12 cellular contexts compared by ENCODE assay signal in the genomic region with DNA sequence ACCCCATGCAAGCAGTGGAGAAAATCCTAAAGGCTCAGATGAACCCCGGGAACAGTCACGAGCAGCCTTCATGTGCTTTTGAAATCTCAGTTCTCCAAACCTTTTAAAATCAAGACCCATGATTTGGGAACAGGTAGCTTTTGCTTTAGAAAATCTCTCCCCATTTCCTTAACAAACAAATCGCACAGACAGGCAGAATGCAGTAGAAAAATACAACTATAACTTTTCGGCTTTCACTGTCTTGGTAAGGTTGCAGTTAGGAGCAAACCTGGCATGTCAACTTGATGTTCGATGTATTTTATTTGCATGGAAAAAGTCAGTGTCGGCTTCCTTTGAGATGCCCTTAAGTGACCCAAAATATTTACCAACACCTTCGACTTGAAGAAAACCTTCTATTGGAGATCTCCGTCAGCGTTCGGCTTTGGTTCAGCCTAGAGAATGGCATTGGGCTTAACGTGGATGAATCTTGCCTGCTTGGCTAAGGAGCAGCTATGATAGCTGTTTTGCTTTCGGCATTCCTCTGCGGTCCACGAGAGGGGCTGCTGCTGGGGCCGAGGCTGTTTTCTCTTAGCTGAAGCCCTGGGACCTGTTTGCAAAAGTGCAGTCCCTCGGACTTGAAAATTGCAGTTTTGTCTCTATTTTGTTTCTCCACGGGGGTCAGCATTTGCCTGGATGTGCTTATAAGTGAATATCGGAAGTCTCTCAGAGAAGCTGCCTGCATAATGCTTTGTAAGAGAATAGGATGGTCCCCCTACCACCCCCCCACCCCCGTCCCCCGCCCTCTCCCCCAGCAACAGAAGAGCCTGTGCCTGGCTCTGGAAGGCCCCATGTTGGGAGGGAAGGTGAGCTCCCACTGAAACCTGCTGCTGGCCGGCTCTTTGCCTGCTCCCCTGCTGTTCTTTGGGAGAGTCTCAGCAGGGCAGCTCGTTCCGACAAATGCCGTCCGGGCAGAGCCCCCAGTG. TPM values are rescaled to one million over a fixed set of nuclear protein-coding genes. Genes with fewer than 3 reads are reported as not detected.
DNase-seq lines count a peak whose midpoint lies in the region; ATAC-seq, FAIRE-seq and TF ChIP-seq lines count a peak whose summit lies in the region.
"Had no signal": no experiment of that assay in that cellular context is flagged by ENCODE, and none has a peak within 500 bp of the region (broad histone marks: within the 10 kb centered on the region; RNA-seq: fewer than 3 reads in every experiment).

No MANE protein-coding gene starts in this region.

- DNase-seq in HepG2 (ENCODE audit: low spot score), result no peak
- no peak for DNase-seq in right lobe of liver
- peak; percentile 31 for DNase-seq in left kidney (ENCODE audit: low read depth, low spot score)
- no peak for DNase-seq in tibial nerve (ENCODE audit: low spot score in 2 of 2)
- DNase-seq in upper lobe of right lung, result no peak
- no peak for DNase-seq in GM10248 (ENCODE audit: extremely low spot score)
- DNase-seq: CD4-positive, alpha-beta T cell; NCI-H526 had no signal

- no peaks in the 10 kb centered on the region for H3K9me3 ChIP-seq in HepG2 (ENCODE audit: low read length)
- no peaks in the 10 kb centered on the region for H3K9me3 ChIP-seq in right lobe of liver
- H3K9me3 ChIP-seq in tibial nerve, result no peaks in the 10 kb centered on the region
- H3K9me3 ChIP-seq in upper lobe of right lung, result no peaks in the 10 kb centered on the region

- H3K27ac Mint-ChIP-seq in brain, result peak overlapping the region; percentile 40 to 90 (median 80)
- H3K27ac Mint-ChIP-seq: CD4-positive, alpha-beta T cell had no signal

- H3K4me1 Mint-ChIP-seq in brain, result peaks cover 55% of the 10 kb centered on the region

- H3K4me3 Mint-ChIP-seq in brain, result peak overlapping the region; percentile 84 to 91 (median 85)
- H3K4me3 Mint-ChIP-seq: CD4-positive, alpha-beta T cell had no signal

- BruUV-seq in HepG2 (replicated peaks; lab: Mats Ljungman, UMichigan), result no TSS peak

- CTCF ChIA-PET in HepG2 (lab: Yijun Ruan, JAX; ENCODE audit: low intra/inter-chr PET ratio, low total read pairs) (no interaction called here), GM10248 (lab: Yijun Ruan, JAX) (interaction anchor here (0.9 to 1.3 kb wide), 2 partner anchors 11 to 39 kb away, joined by 3 read pairs; no protein-coding TSS in a partner anchor)

- intact Hi-C loops in HepG2 (cut with micrococcal nuclease; ENCODE audit: unreplicated experiment) (loop anchor here (10.0 kb wide), 1 partner anchor 497 kb away; no protein-coding TSS in a partner anchor), right lobe of liver (cut with DNase I) (no loop called here), upper lobe of right lung (cut with DNase I) (loop anchor here (10.0 kb wide), 1 partner anchor 1687 kb away; no protein-coding TSS in a partner anchor)

- in situ Hi-C loops in HepG2 (cut with HindIII; ENCODE audit: extremely low pct_ligation_motif_present, low pct_unique_long_range_greater_than_20kb), result no loop called here

- POLR2A ChIA-PET in HepG2 (lab: Yijun Ruan, JAX) (no interaction called here), GM10248 (lab: Yijun Ruan, JAX) (no interaction called here)

- H3K36me3 ChIP-seq in HepG2 (replicated peaks in 1 of 2; ENCODE audit: control insufficient read depth in 1 of 2, insufficient read depth in 2 of 2, low read length in 2 of 2) (no peaks in the 10 kb centered on the region), right lobe of liver (no peaks in the 10 kb centered on the region), tibial nerve (no peaks in the 10 kb centered on the region), upper lobe of right lung (no peaks in the 10 kb centered on the region)

- H3K4me1 ChIP-seq in HepG2 (ENCODE audit: insufficient read depth, low read length), result no peaks in the 10 kb centered on the region
- H3K4me1 ChIP-seq in right lobe of liver, result peaks cover 0 to 12% (median 0%) of the 10 kb centered on the region in 4 donors
- peaks cover 0 to 45% (median 7%) of the 10 kb centered on the region in 4 donors for H3K4me1 ChIP-seq in tibial nerve
- H3K4me1 ChIP-seq in upper lobe of right lung, result peaks cover 16% of the 10 kb centered on the region

- FAIRE-seq in HepG2 (lab: Jason Lieb, UNC), result no peak
- FAIRE-seq: colon, GM12891 had no signal

- H3K4me2 ChIP-seq in HepG2 (ENCODE audit: low read depth, low read length), result no peak overlapping the region

- H3K27ac ChIP-seq in HepG2 (ENCODE audit: extremely low read length, insufficient read depth, low read length) (no peak overlapping the region), right lobe of liver (no peak overlapping the region), tibial nerve (peak overlapping the region in 1 of 4 donors; percentile 88), upper lobe of right lung (no peak overlapping the region)

- no peak overlapping the region for H3K4me3 ChIP-seq in HepG2 (replicated peaks in 1 of 3; ENCODE audit: insufficient read depth in 1 of 3, low read depth in 2 of 3, low read length in 3 of 3)
- H3K4me3 ChIP-seq in right lobe of liver, result no peak overlapping the region
- H3K4me3 ChIP-seq in tibial nerve, result peak overlapping the region; percentile 14 to 63 (median 42)
- no peak overlapping the region for H3K4me3 ChIP-seq in upper lobe of right lung

- ATAC-seq in HepG2, result no peak
- ATAC-seq in right lobe of liver, result no peak
- ATAC-seq in upper lobe of right lung, result no peak
- ATAC-seq in HG03439 (IDR thresholded peaks at IDR 0.05; ENCODE audit: unreplicated experiment), result no peak

- no peak for TF ChIP-seq RAD21 in HepG2 (CRISPR knock-in tag; IDR thresholded peaks at IDR 0.05)

- H3K27me3 Mint-ChIP-seq in brain, result peaks cover 70% of the 10 kb centered on the region

- no peaks in the 10 kb centered on the region for H4K20me1 ChIP-seq in HepG2 (ENCODE audit: insufficient read depth, low read length)

- H3K9me3 Mint-ChIP-seq in brain, result peaks cover 0 to 10% (median 0%) of the 10 kb centered on the region in 5 experiments
- H3K9me3 Mint-ChIP-seq: CD4-positive, alpha-beta T cell had no signal

- H3K9ac ChIP-seq in HepG2 (ENCODE audit: insufficient read depth, low read depth, low read length), result no peak overlapping the region

- no peaks in the 10 kb centered on the region for H3K36me3 Mint-ChIP-seq in brain

- no peaks in the 10 kb centered on the region for H3K79me2 ChIP-seq in HepG2 (ENCODE audit: insufficient read depth, low read length)

- TF ChIP-seq CTCF in HepG2 (CRISPR knock-in tag; IDR thresholded peaks at IDR 0.05), result no peak
- TF ChIP-seq CTCF in right lobe of liver (IDR thresholded peaks at IDR 0.05), result no peak
- TF ChIP-seq CTCF in brain (conservative IDR thresholded peaks at IDR 0.05), result peak in 1 of 2 experiments; percentile 0
- TF ChIP-seq CTCF in tibial nerve (IDR thresholded peaks at IDR 0.05), result no peak
- no peak for TF ChIP-seq CTCF in upper lobe of right lung (IDR thresholded peaks at IDR 0.05)
- no peak for TF ChIP-seq CTCF in GM10248 (IDR thresholded peaks at IDR 0.05; ENCODE audit: control extremely low read depth, extremely low read depth, low read depth, missing control alignments)

- TF ChIP-seq POLR2A in HepG2 (IDR thresholded peaks at IDR 0.05; ENCODE audit: insufficient read depth in 1 of 2, low read depth in 2 of 2, low read length in 2 of 2) (no peak), right lobe of liver (IDR thresholded peaks at IDR 0.05) (no peak), tibial nerve (IDR thresholded peaks at IDR 0.05) (no peak)

- 14% methylated on average over 22 of the region's 25 CpGs for WGBS in HepG2 (ENCODE audit: low lambda C conversion rate)
- WGBS in right lobe of liver (ENCODE audit: insufficient coverage, low coverage, low lambda C conversion rate, missing lambda C conversion rate), result 3% methylated on average over 22 of the region's 25 CpGs
- 3 to 4% methylated on average over 24 to 25 of the region's 25 CpGs for WGBS in tibial nerve, 2 donors

- H3K27me3 ChIP-seq in HepG2 (ENCODE audit: control insufficient read depth in 1 of 2, insufficient read depth in 2 of 2, low read length in 2 of 2), result peaks cover 19 to 69% of the 10 kb centered on the region in 2 experiments
- peaks cover 0 to 22% of the 10 kb centered on the region in 2 donors for H3K27me3 ChIP-seq in right lobe of liver
- H3K27me3 ChIP-seq in tibial nerve, result peaks cover 3 to 54% of the 10 kb centered on the region in 2 donors
- H3K27me3 ChIP-seq in upper lobe of right lung, result peaks cover 71% of the 10 kb centered on the region

- TF ChIP-seq EP300 in HepG2 (IDR thresholded peaks at IDR 0.05; ENCODE audit: low read depth in 2 of 2, low read length in 2 of 2), result no peak
- TF ChIP-seq EP300 in HepG2 (CRISPR knock-in tag; IDR thresholded peaks at IDR 0.05; ENCODE audit: borderline replicate concordance), result no peak
- TF ChIP-seq EP300 in tibial nerve (IDR thresholded peaks at IDR 0.05), result no peak

- no peak overlapping the region for H2AFZ ChIP-seq in HepG2 (ENCODE audit: low read length)

RNA-seq across cellular contexts. Expression of gene TMEM132B, which starts 1.9 kb away (rescaled TPM):
- total RNA-seq in HepG2 (2016; rRNA removed; fragmentation: Illumina TruSeq; extraction: Trizol), result 0.01 and 0.02 TPM in 2 replicates
- total RNA-seq in HepG2 (2016; cell fraction: cytosol; rRNA removed; fragmentation: Illumina TruSeq; extraction: Trizol; ENCODE audit: low read depth), result not detected in 2 replicates
- total RNA-seq in HepG2 (2016; cell fraction: insoluble cytoplasmic fraction; rRNA removed; fragmentation: Illumina TruSeq; extraction: Trizol), result 0.11 TPM in 1 of 2 replicates, not detected in the other
- 0.14 TPM in 1 of 2 replicates, not detected in the other for total RNA-seq in HepG2 (2016; cell fraction: membrane; rRNA removed; fragmentation: Illumina TruSeq; extraction: Trizol)
- total RNA-seq in HepG2 (2016; cell fraction: nucleus; rRNA removed; fragmentation: Illumina TruSeq; extraction: Trizol), result 0.34 and 0.85 TPM in 2 replicates
- polyA plus RNA-seq in HepG2 (2011; rRNA removed), result 0.03 TPM in 1 of 2 replicates, not detected in the other
- 0.01 and 0.03 TPM in 2 replicates for polyA plus RNA-seq in HepG2 (2011; cell fraction: cytosol; rRNA removed)
- 0.05 and 0.19 TPM in 2 replicates for polyA plus RNA-seq in HepG2 (2011; cell fraction: nucleus; rRNA removed)
- 0.04 and 0.12 TPM in 2 replicates for polyA plus RNA-seq in HepG2 (2012)
- polyA plus RNA-seq in HepG2 (2016; cell fraction: cytosol; fragmentation: Illumina TruSeq; extraction: Trizol; ENCODE audit: low read depth), result not detected in 2 replicates
- polyA plus RNA-seq in HepG2 (2016; cell fraction: insoluble cytoplasmic fraction; fragmentation: Illumina TruSeq; extraction: Trizol; ENCODE audit: low read depth), result not detected in 2 replicates
- not detected in 2 replicates for polyA plus RNA-seq in HepG2 (2016; cell fraction: membrane; fragmentation: Illumina TruSeq; extraction: Trizol; ENCODE audit: low read depth)
- polyA plus RNA-seq in HepG2 (2016; cell fraction: nucleus; fragmentation: Illumina TruSeq; extraction: Trizol; ENCODE audit: insufficient read depth, low read depth), result 0.12 TPM in 1 of 2 replicates, not detected in the other
- polyA minus RNA-seq in HepG2 (2011; rRNA and poly(A)+ RNA removed; ENCODE audit: low replicate concordance), result 0.36 TPM in 1 of 2 replicates, not detected in the other
- polyA minus RNA-seq in HepG2 (2011; cell fraction: cytosol; rRNA and poly(A)+ RNA removed), result not detected in 2 replicates
- 0.13 and 0.25 TPM in 2 replicates for polyA minus RNA-seq in HepG2 (2011; cell fraction: nucleus; rRNA and poly(A)+ RNA removed)
- under 1 TPM in 5 of 6 experiments, not detected in 1; under 0.01 to 0.12 (median 0.02) TPM for total RNA-seq in right lobe of liver
- 2.3 TPM for polyA plus RNA-seq in brain (ENCODE audit: insufficient read depth, low read depth, low replicate concordance)
- total RNA-seq in tibial nerve, result 10 to 100 TPM; 17.8 to 38.0 (median 29.4) TPM
- total RNA-seq in upper lobe of right lung, result 0.93 TPM
- total RNA-seq: CD4-positive, alpha-beta T cell had no signal

Comparison
In these comparisons a context has a peak if more than half of its experiments do, and no peak if none do; other contexts are left out.
1. intact Hi-C loops: an anchor here in HepG2 (10.0 kb wide) and upper lobe of right lung (10.0 kb wide); none called in right lobe of liver.
2. H3K4me3 ChIP-seq: peak in tibial nerve (4 of 4); none in HepG2 (0 of 3), right lobe of liver (0 of 3) and upper lobe of right lung (single experiment).